ENCODE assay signal across 22 cellular contexts in the genomic region with DNA sequence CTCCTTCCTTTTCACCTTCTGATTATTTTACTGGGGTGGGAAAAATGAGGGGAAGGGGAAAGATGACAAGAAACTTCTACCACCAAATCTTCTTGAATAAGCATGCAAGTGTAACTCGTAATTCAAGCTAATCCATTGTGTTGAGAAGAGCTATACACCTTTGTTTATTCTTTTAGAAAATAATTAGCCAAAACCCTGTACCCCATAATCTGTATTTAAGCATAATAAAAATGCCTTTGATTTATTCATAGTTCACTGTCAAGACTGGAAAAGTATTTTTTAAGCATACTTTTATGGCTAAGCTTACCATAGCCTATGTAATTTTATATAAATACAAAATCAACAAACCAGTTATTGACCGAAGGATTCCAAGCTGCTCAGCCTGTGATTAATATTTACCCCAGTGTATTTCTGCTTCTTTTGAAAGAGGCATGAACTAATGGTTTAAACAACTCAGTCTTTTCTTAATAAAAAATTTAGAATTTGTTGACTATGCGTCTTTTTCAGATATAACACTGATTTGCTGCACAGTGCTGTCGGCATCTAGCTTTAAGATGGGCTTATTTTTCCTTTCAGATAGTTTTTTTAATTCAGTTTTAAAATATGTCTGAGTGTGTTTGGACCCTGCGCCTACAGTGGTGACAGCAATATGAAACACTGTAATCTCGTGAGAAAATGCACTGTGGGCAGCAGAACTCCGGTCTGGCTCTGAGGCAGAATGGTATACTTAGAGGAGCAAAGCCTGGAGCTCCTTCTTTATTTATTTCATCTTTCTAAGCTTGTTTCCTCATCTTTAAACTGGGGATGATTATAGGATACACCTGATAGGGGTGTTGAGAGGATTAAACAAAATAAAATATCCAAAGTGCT.
A peak's percentile ranks its signal among the peaks of the same experiment; 100 is the strongest.
DNase-seq lines count a peak whose midpoint lies in the region; ATAC-seq, FAIRE-seq and TF ChIP-seq lines count a peak whose summit lies in the region.
"Had no signal": no experiment of that assay in that cellular context is flagged by ENCODE, and none has a peak within 500 bp of the region (broad histone marks: within the 10 kb centered on the region; RNA-seq: fewer than 3 reads in every experiment).

No MANE protein-coding gene starts in this region.

- no peaks in the 10 kb centered on the region for H3K27me3 ChIP-seq in pancreas
- H3K27me3 ChIP-seq: SJSA1 had no signal

- no peak overlapping the region for H3K4me3 Mint-ChIP-seq in brain
- no peak overlapping the region for H3K4me3 Mint-ChIP-seq in osteocyte (ENCODE audit: unreplicated experiment)
- H3K4me3 Mint-ChIP-seq: CD14-positive monocyte had no signal

- H3K27ac ChIP-seq in pancreas, result peak overlapping the region in 2 of 4 donors; percentile 8 to 54
- H3K27ac ChIP-seq: HL-60, SJSA1 had no signal

- H3K4me1 Mint-ChIP-seq in brain (peaks cover 31% of the 10 kb centered on the region), osteocyte (ENCODE audit: unreplicated experiment) (no peaks in the 10 kb centered on the region)
- H3K4me1 Mint-ChIP-seq: CD14-positive monocyte had no signal

- H3K9me3 ChIP-seq in pancreas, result no peaks in the 10 kb centered on the region
- H3K9me3 ChIP-seq: SJSA1 had no signal

- H3K27me3 Mint-ChIP-seq in brain (no peaks in the 10 kb centered on the region), osteocyte (ENCODE audit: unreplicated experiment) (no peaks in the 10 kb centered on the region)

- FAIRE-seq in pancreas (lab: Jason Lieb, UNC), result no peak
- FAIRE-seq: H54 had no signal

- peak in 2 of 3 experiments; percentile 38 to 68 for DNase-seq in NCI-H1417 (lab: John Stamatoyannopoulos, UW)
- DNase-seq in NCI-H1417 treated with DMSO at 0.1 percent for 48 hours (lab: John Stamatoyannopoulos, UW), result no peak
- DNase-seq in NCI-H2227 (lab: John Stamatoyannopoulos, UW; ENCODE audit: unreplicated experiment), result peak; percentile 87
- DNase-seq in pancreas, result no peak
- no peak for DNase-seq in osteocyte (ENCODE audit: extremely low spot score, unreplicated experiment)
- no peak for DNase-seq in NCI-H2029 (lab: John Stamatoyannopoulos, UW)
- DNase-seq: 8988T, AML-193, DMS79, NCI-H1436, NCI-H187 treated with DMSO at 0.1 percent for 48 hours, NCI-H446, NCI-H526, OCI-M1, T-helper 1 cell had no signal

- ATAC-seq in pancreas (peak; percentile 68 to 91 (median 82)), HG03025 (IDR thresholded peaks at IDR 0.05; ENCODE audit: low FRiP score, unreplicated experiment) (no peak)
- ATAC-seq: Right ventricle myocardium inferior had no signal

- no peaks in the 10 kb centered on the region for H3K36me3 Mint-ChIP-seq in brain
- H3K36me3 Mint-ChIP-seq in osteocyte (ENCODE audit: unreplicated experiment), result no peaks in the 10 kb centered on the region
- H3K36me3 Mint-ChIP-seq: CD14-positive monocyte had no signal

- peaks cover 5 to 13% (median 13%) of the 10 kb centered on the region in 3 donors for H3K4me1 ChIP-seq in pancreas
- H3K4me1 ChIP-seq: SJSA1 had no signal

- peak overlapping the region in 3 of 5 experiments; percentile 0 to 64 (median 0) for H3K27ac Mint-ChIP-seq in brain
- no peak overlapping the region for H3K27ac Mint-ChIP-seq in osteocyte (ENCODE audit: unreplicated experiment)
- H3K27ac Mint-ChIP-seq: CD14-positive monocyte had no signal

- H3K9me3 Mint-ChIP-seq in brain (peaks cover 2 to 8% (median 4%) of the 10 kb centered on the region in 5 experiments), osteocyte (ENCODE audit: unreplicated experiment) (no peaks in the 10 kb centered on the region)

- H3K36me3 ChIP-seq in pancreas, result no peaks in the 10 kb centered on the region
- H3K36me3 ChIP-seq: SJSA1 had no signal

- intact Hi-C loops in pancreas (cut with DNase I), result no loop called here

- no peak overlapping the region for H3K4me3 ChIP-seq in pancreas
- H3K4me3 ChIP-seq: SJSA1 had no signal

- no peak for TF ChIP-seq CTCF in brain (conservative IDR thresholded peaks at IDR 0.05)
- TF ChIP-seq CTCF in pancreas (IDR thresholded peaks at IDR 0.05), result no peak
- no peak for TF ChIP-seq CTCF in osteocyte (IDR thresholded peaks at IDR 0.05)

- WGBS in pancreas, 2 donors, result 15 to 20% methylated on average over 7 of the region's 7 CpGs

Comparison
In these comparisons a context has a peak if more than half of its experiments do, and no peak if none do; other contexts are left out.
1. DNase-seq: peak in NCI-H1417 (2 of 3) and NCI-H2227 (single experiment); none in NCI-H1417 treated with DMSO at 0.1 percent for 48 hours (single experiment), pancreas (0 of 6), osteocyte (single experiment) and NCI-H2029 (single experiment).